8 cellular contexts compared by ENCODE assay signal in genomic region chr6:53544050-53544499, GRCh38. TPM values are rescaled to one million over a fixed set of nuclear protein-coding genes. Genes with fewer than 3 reads are reported as not detected.
DNase-seq lines count a peak whose midpoint lies in the region; ATAC-seq and TF ChIP-seq lines count a peak whose summit lies in the region.

No MANE protein-coding gene starts in this region.

- CTCF ChIA-PET in activated CD4-positive, alpha-beta T cell treated with anti-CD3 and anti-CD28 coated beads, Interleukin-2, amount 10 ng/mL, durations not matched to agents 7 days and 5 days (lab: Charles Lee), result interaction anchor here (1.1 to 1.9 kb wide), 4 partner anchors 9 to 98 kb away, joined by 3 to 6 read pairs (median 4); no protein-coding TSS in a partner anchor

- no peak for TF ChIP-seq CTCF in nephron progenitor cell (IDR thresholded peaks at IDR 0.05)

- peak overlapping the region; percentile 75 for H3K4me3 ChIP-seq in effector memory CD4-positive, alpha-beta T cell (ENCODE audit: insufficient read depth, low read depth, low read length, poor library complexity, severe bottlenecking)

- peaks cover 17% of the 10 kb centered on the region for H3K4me1 ChIP-seq in effector memory CD4-positive, alpha-beta T cell (ENCODE audit: control insufficient read depth, insufficient read depth, low read length, poor library complexity, severe bottlenecking)

- H3K27me3 ChIP-seq in effector memory CD4-positive, alpha-beta T cell (replicated peaks; ENCODE audit: control insufficient read depth, insufficient read depth, low read length, poor library complexity, severe bottlenecking), result no peaks in the 10 kb centered on the region

- peak overlapping the region; percentile 92 for H3K27ac Mint-ChIP-seq in activated CD4-positive, alpha-beta T cell treated with anti-CD3 and anti-CD28 coated beads, Interleukin-2, amount 10 ng/mL, durations not matched to agents 7 days and 5 days
- peak overlapping the region; percentile 97 for H3K27ac Mint-ChIP-seq in nephron progenitor cell

- peaks cover 11% of the 10 kb centered on the region for H3K36me3 Mint-ChIP-seq in activated CD4-positive, alpha-beta T cell treated with anti-CD3 and anti-CD28 coated beads, Interleukin-2, amount 10 ng/mL, durations not matched to agents 7 days and 5 days (ENCODE audit: low read depth)
- H3K36me3 Mint-ChIP-seq in nephron progenitor cell (ENCODE audit: low read depth), result peaks cover 17% of the 10 kb centered on the region

- peak overlapping the region; percentile 94 for H3K4me3 Mint-ChIP-seq in activated CD4-positive, alpha-beta T cell treated with anti-CD3 and anti-CD28 coated beads, Interleukin-2, amount 10 ng/mL, durations not matched to agents 7 days and 5 days
- peak overlapping the region; percentile 98 for H3K4me3 Mint-ChIP-seq in nephron progenitor cell

- H3K4me1 Mint-ChIP-seq in activated CD4-positive, alpha-beta T cell treated with anti-CD3 and anti-CD28 coated beads, Interleukin-2, amount 10 ng/mL, durations not matched to agents 7 days and 5 days, result peaks cover 53% of the 10 kb centered on the region
- peaks cover 43% of the 10 kb centered on the region for H3K4me1 Mint-ChIP-seq in nephron progenitor cell

- peak overlapping the region; percentile 59 for H3K27ac ChIP-seq in effector memory CD4-positive, alpha-beta T cell (ENCODE audit: insufficient read depth, low read length, poor library complexity, severe bottlenecking)

- peaks cover 1% of the 10 kb centered on the region for H3K9me3 Mint-ChIP-seq in activated CD4-positive, alpha-beta T cell treated with anti-CD3 and anti-CD28 coated beads, Interleukin-2, amount 10 ng/mL, durations not matched to agents 7 days and 5 days
- H3K9me3 Mint-ChIP-seq in nephron progenitor cell, result peaks cover 9% of the 10 kb centered on the region

- H3K27me3 Mint-ChIP-seq in activated CD4-positive, alpha-beta T cell treated with anti-CD3 and anti-CD28 coated beads, Interleukin-2, amount 10 ng/mL, durations not matched to agents 7 days and 5 days, result peaks cover 16% of the 10 kb centered on the region
- H3K27me3 Mint-ChIP-seq in nephron progenitor cell (ENCODE audit: low read depth, poor library complexity), result peaks cover 28% of the 10 kb centered on the region

- H3K36me3 ChIP-seq in effector memory CD4-positive, alpha-beta T cell (ENCODE audit: control insufficient read depth, insufficient read depth, low read length), result no peaks in the 10 kb centered on the region

- no peak for ATAC-seq in HG03342 (IDR thresholded peaks at IDR 0.05; ENCODE audit: unreplicated experiment)
- no peak for ATAC-seq in HG02623 (IDR thresholded peaks at IDR 0.05; ENCODE audit: unreplicated experiment)

- H3K9me3 ChIP-seq in effector memory CD4-positive, alpha-beta T cell (ENCODE audit: control insufficient read depth, low read length), result no peaks in the 10 kb centered on the region

- POLR2A ChIA-PET in activated CD4-positive, alpha-beta T cell treated with anti-CD3 and anti-CD28 coated beads, Interleukin-2, amount 10 ng/mL, durations not matched to agents 7 days and 5 days (lab: Charles Lee), result no interaction called here

- peak; percentile 7 for DNase-seq in activated CD4-positive, alpha-beta T cell treated with anti-CD3 and anti-CD28 coated beads, Interleukin-2, amount 10 ng/mL, durations not matched to agents 7 days and 5 days
- DNase-seq in activated CD4-positive, alpha-beta T cell treated with anti-CD3 and anti-CD28 coated beads, Interleukin-2, amount 50 U/mL, for 4 hours, result no peak
- DNase-seq in RPMI8226 (peak; percentile 32), nephron progenitor cell (no peak)
- no peak for DNase-seq in effector memory CD4-positive, alpha-beta T cell
- no peak for DNase-seq in stimulated activated CD4-positive, alpha-beta T cell treated with anti-CD3 and anti-CD28 coated beads, Interleukin-1b, Interleukin-23, amount 100 ng/mL, for 48 hours

RNA-seq across cellular contexts. Expression of gene GCLC, which starts 0.8 kb away (rescaled TPM):
- 10 to 100 TPM; 21.0 to 23.8 TPM for total RNA-seq in activated CD4-positive, alpha-beta T cell treated with anti-CD3 and anti-CD28 coated beads, Interleukin-2, amount 10 ng/mL, durations not matched to agents 7 days and 5 days

Comparison
In these comparisons a context has a peak if more than half of its experiments do, and no peak if none do; other contexts are left out.
1. DNase-seq: peak in activated CD4-positive, alpha-beta T cell treated with anti-CD3 and anti-CD28 coated beads, Interleukin-2, amount 10 ng/mL, durations not matched to agents 7 days and 5 days (single experiment) and RPMI8226 (single experiment); none in activated CD4-positive, alpha-beta T cell treated with anti-CD3 and anti-CD28 coated beads, Interleukin-2, amount 50 U/mL, for 4 hours (0 of 2), effector memory CD4-positive, alpha-beta T cell (0 of 3), nephron progenitor cell (single experiment) and stimulated activated CD4-positive, alpha-beta T cell treated with anti-CD3 and anti-CD28 coated beads, Interleukin-1b, Interleukin-23, amount 100 ng/mL, for 48 hours (single experiment).